Comparison of ENCODE assay signal across 13 cellular contexts in the genomic region with DNA sequence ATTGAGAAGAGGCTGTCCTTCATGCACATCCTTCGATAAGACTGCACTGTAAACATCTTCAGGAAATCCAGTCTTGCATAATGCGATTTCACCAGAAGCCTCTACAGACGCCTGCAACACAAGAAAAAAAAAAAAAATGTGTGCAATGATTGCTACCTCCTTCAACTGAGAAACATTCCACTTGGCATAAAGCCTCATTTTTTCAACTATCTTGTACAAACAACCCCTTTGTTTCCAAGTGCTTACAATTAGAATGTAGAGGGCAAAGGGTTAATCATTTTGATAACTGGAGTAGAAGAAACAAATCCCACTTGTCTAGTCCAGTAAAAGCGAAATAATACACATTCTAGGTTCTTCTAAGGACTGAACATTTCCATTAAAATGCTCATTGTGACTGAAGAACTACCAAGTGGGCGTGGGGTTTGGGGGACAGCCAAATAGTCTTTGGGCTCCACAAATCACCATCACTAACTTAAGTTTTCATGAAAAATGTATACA. TPM values are rescaled to one million over a fixed set of nuclear protein-coding genes. Genes with fewer than 3 reads are reported as not detected.
A peak's percentile ranks its signal among the peaks of the same experiment; 100 is the strongest.
DNase-seq lines count a peak whose midpoint lies in the region; TF ChIP-seq lines count a peak whose summit lies in the region.
"Had no signal": no experiment of that assay in that cellular context is flagged by ENCODE, and none has a peak within 500 bp of the region (broad histone marks: within the 10 kb centered on the region; RNA-seq: fewer than 3 reads in every experiment).

No MANE protein-coding gene starts in this region.

- DNase-seq in EH (ENCODE audit: low read depth) (peak; percentile 65), NCI-H2171 (lab: John Stamatoyannopoulos, UW) (peak; percentile 38), HUDEP-2 (lab: John Stamatoyannopoulos, UW; ENCODE audit: unreplicated experiment in 76 of 76) (no peak)
- no peak for DNase-seq in NK-92 treated with Interleukin-12 subunit alpha and Interleukin-12 subunit beta, amount 100 ng/mL, for 24 hours (lab: John Stamatoyannopoulos, UW)
- no peak for DNase-seq in activated effector memory CD4-positive, alpha-beta T cell treated with anti-CD3 and anti-CD28 coated beads, Interleukin-2, amount 50 U/mL, for 16 hours
- DNase-seq in activated naive CD8-positive, alpha-beta T cell treated with anti-CD3 and anti-CD28 coated beads for 36 hours = no peak
- DNase-seq: activated CD8-positive, alpha-beta T cell treated with anti-CD3 and anti-CD28 coated beads for 36 hours; mesendoderm; MM.1S had no signal

- H3K27ac Mint-ChIP-seq in activated naive CD8-positive, alpha-beta T cell treated with anti-CD3 and anti-CD28 coated beads for 36 hours = no peak overlapping the region
- H3K27ac Mint-ChIP-seq: activated CD8-positive, alpha-beta T cell treated with anti-CD3 and anti-CD28 coated beads for 36 hours; activated naive CD4-positive, alpha-beta T cell treated with anti-CD3 and anti-CD28 coated beads, Interleukin-2, amount 50 U/mL, for 24 hours; T-helper 1 cell treated with Interleukin-12 subunit alpha and Interleukin-12 subunit beta and Interleukin-4 antibody, amounts not matched to agents 30 μg/mL and 1 μg/mL, for 36 hours had no signal

- TF ChIP-seq CTCF in neutrophil (IDR thresholded peaks at IDR 0.05) = no peak

- H3K27ac ChIP-seq in cingulate gyrus (ENCODE audit: low read depth, low read length) = peak overlapping the region; percentile 65
- H3K27ac ChIP-seq in neutrophil = peak overlapping the region; percentile 69

- H3K9me3 ChIP-seq in neutrophil = no peaks in the 10 kb centered on the region

- no peaks in the 10 kb centered on the region for H3K27me3 Mint-ChIP-seq in activated naive CD8-positive, alpha-beta T cell treated with anti-CD3 and anti-CD28 coated beads for 36 hours
- H3K27me3 Mint-ChIP-seq: activated CD8-positive, alpha-beta T cell treated with anti-CD3 and anti-CD28 coated beads for 36 hours; activated naive CD4-positive, alpha-beta T cell treated with anti-CD3 and anti-CD28 coated beads, Interleukin-2, amount 50 U/mL, for 24 hours had no signal

- no peaks in the 10 kb centered on the region for H3K36me3 Mint-ChIP-seq in activated naive CD8-positive, alpha-beta T cell treated with anti-CD3 and anti-CD28 coated beads for 36 hours
- H3K36me3 Mint-ChIP-seq: activated naive CD4-positive, alpha-beta T cell treated with anti-CD3 and anti-CD28 coated beads, Interleukin-2, amount 50 U/mL, for 24 hours had no signal

- no peak overlapping the region for H3K4me3 Mint-ChIP-seq in activated naive CD8-positive, alpha-beta T cell treated with anti-CD3 and anti-CD28 coated beads for 36 hours
- H3K4me3 Mint-ChIP-seq: activated CD8-positive, alpha-beta T cell treated with anti-CD3 and anti-CD28 coated beads for 36 hours; activated naive CD4-positive, alpha-beta T cell treated with anti-CD3 and anti-CD28 coated beads, Interleukin-2, amount 50 U/mL, for 24 hours; T-helper 1 cell treated with Interleukin-12 subunit alpha and Interleukin-12 subunit beta and Interleukin-4 antibody, amounts not matched to agents 30 μg/mL and 1 μg/mL, for 36 hours had no signal

- H3K27me3 ChIP-seq in neutrophil = no peaks in the 10 kb centered on the region

- H3K4me1 Mint-ChIP-seq in activated naive CD8-positive, alpha-beta T cell treated with anti-CD3 and anti-CD28 coated beads for 36 hours = no peaks in the 10 kb centered on the region
- H3K4me1 Mint-ChIP-seq: activated naive CD4-positive, alpha-beta T cell treated with anti-CD3 and anti-CD28 coated beads, Interleukin-2, amount 50 U/mL, for 24 hours had no signal

- H3K4me1 ChIP-seq in neutrophil (ENCODE audit: control insufficient read depth in 1 of 2, insufficient read depth in 1 of 2, low read depth in 1 of 2, low read length in 1 of 2) = peaks cover 0 to 13% of the 10 kb centered on the region in 2 experiments

- no peak overlapping the region for H3K4me3 ChIP-seq in neutrophil (ENCODE audit: low read depth in 1 of 2, low read length in 1 of 2)

- no peaks in the 10 kb centered on the region for H3K9me3 Mint-ChIP-seq in activated naive CD8-positive, alpha-beta T cell treated with anti-CD3 and anti-CD28 coated beads for 36 hours
- H3K9me3 Mint-ChIP-seq: activated naive CD4-positive, alpha-beta T cell treated with anti-CD3 and anti-CD28 coated beads, Interleukin-2, amount 50 U/mL, for 24 hours; T-helper 1 cell treated with Interleukin-12 subunit alpha and Interleukin-12 subunit beta and Interleukin-4 antibody, amounts not matched to agents 30 μg/mL and 1 μg/mL, for 36 hours had no signal

- no peaks in the 10 kb centered on the region for H3K36me3 ChIP-seq in neutrophil

RNA-seq across cellular contexts. Expression of gene CDH2, which starts 29.2 kb away (rescaled TPM):
- total RNA-seq in activated naive CD8-positive, alpha-beta T cell treated with anti-CD3 and anti-CD28 coated beads for 36 hours = under 1 TPM; 0.10 to 0.37 TPM

Comparison
In these comparisons a context has a peak if more than half of its experiments do, and no peak if none do; other contexts are left out.
1. DNase-seq: peak in EH (single experiment) and NCI-H2171 (single experiment); none in NK-92 treated with Interleukin-12 subunit alpha and Interleukin-12 subunit beta, amount 100 ng/mL, for 24 hours (single experiment), activated effector memory CD4-positive, alpha-beta T cell treated with anti-CD3 and anti-CD28 coated beads, Interleukin-2, amount 50 U/mL, for 16 hours (single experiment), activated naive CD8-positive, alpha-beta T cell treated with anti-CD3 and anti-CD28 coated beads for 36 hours (single experiment) and HUDEP-2 (0 of 76).